In genomic region chr5:43357067-43357466, GRCh38 we compare ENCODE assay signal across 2 cellular contexts.
A peak's percentile ranks its signal among the peaks of the same experiment; 100 is the strongest.
TF ChIP-seq lines count a peak whose summit lies in the region.

No MANE protein-coding gene starts in this region.

TF ChIP-seq in K562, 482 proteins besides CTCF, POLR2A, EP300 and RAD21 (continued from another document):
- no peak for TF ChIP-seq CHD4 (IDR thresholded peaks at IDR 0.05; ENCODE audit: insufficient read depth, insufficient replicate concordance, low read depth, low read length, poor library complexity, severe bottlenecking)
- peak; percentile 35; the same call in 1 of the 2 replicates for TF ChIP-seq MAFG (tag; conservative IDR thresholded peaks at IDR 0.05)
- no peak for TF ChIP-seq PRMT5 (CRISPR knock-in tag; IDR thresholded peaks at IDR 0.05)
- no peak for TF ChIP-seq ETV1 (tag; conservative IDR thresholded peaks at IDR 0.05; ENCODE audit: low read depth)
- no peak for TF ChIP-seq TOE1 (IDR thresholded peaks at IDR 0.05; ENCODE audit: borderline replicate concordance)
- no peak for TF ChIP-seq TOE1 (CRISPR knock-in tag; IDR thresholded peaks at IDR 0.05; ENCODE audit: borderline replicate concordance, low read depth)
- TF ChIP-seq ZNF668 (CRISPR knock-in tag; IDR thresholded peaks at IDR 0.05), result 0 out of 2 replicates have a peak, but pooled peaks have one; percentile 13
- TF ChIP-seq NFE2 (IDR thresholded peaks at IDR 0.05; ENCODE audit: low read depth), result peak; percentile 39
TF ChIP-seq in K562: peak in this region for 4.

TF ChIP-seq in liver, 16 proteins besides CTCF, POLR2A, EP300 and RAD21 (continued from another document):
- TF ChIP-seq NR2F2 (IDR thresholded peaks at IDR 0.05) (peak; percentile 8), ZBTB33 (IDR thresholded peaks at IDR 0.05) (no peak), ATF3 (IDR thresholded peaks at IDR 0.05) (no peak), YY1 (IDR thresholded peaks at IDR 0.05) (peak; percentile 34)
